Comparison of ENCODE assay signal across 29 cellular contexts in the genomic region with DNA sequence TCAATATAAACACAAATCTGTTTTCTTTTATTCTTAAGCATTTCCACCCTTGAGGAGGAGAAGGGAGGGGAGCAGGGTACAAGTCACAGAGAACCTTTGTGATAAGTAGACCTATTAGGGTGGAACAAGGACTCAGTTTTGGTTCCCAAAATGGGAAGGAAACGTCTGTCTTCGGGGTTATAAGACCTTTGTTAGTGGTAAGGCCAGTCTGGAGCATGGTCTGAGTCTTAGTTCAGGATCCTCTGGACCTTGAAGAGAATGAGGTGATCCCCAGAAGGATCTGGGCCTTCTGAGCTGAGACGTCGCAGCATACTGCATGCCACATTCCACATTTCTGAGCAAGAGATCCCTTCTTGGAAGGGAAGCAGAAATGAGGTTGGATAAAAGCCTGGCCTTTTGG. TPM values are rescaled to one million over a fixed set of nuclear protein-coding genes. Genes with fewer than 3 reads are reported as not detected.
DNase-seq lines count a peak whose midpoint lies in the region; ATAC-seq, FAIRE-seq and TF ChIP-seq lines count a peak whose summit lies in the region.
"Had no signal": no experiment of that assay in that cellular context is flagged by ENCODE, and none has a peak within 500 bp of the region (broad histone marks: within the 10 kb centered on the region; RNA-seq: fewer than 3 reads in every experiment).

No MANE protein-coding gene starts in this region.

- no peak overlapping the region for H3K9ac ChIP-seq in HepG2 (ENCODE audit: insufficient read depth, low read depth, low read length)
- H3K9ac ChIP-seq: parathyroid adenoma had no signal

- no peak for TF ChIP-seq RAD21 in HepG2 (CRISPR knock-in tag; IDR thresholded peaks at IDR 0.05)

- CTCF ChIA-PET in HepG2 (lab: Yijun Ruan, JAX; ENCODE audit: low intra/inter-chr PET ratio, low total read pairs): no interaction called here
- CTCF ChIA-PET in T-cell (lab: Charles Lee): interaction anchor here in 1 of 2 donors (0.6 to 1.2 kb wide), 2 partner anchors 55 to 152 kb away, joined by 4 to 9 read pairs; no protein-coding TSS in a partner anchor

- POLR2A ChIA-PET in HepG2 (lab: Yijun Ruan, JAX) (no interaction called here), T-cell (lab: Charles Lee) (no interaction called here)

- no peaks in the 10 kb centered on the region for H3K9me3 Mint-ChIP-seq in T-cell
- no peaks in the 10 kb centered on the region for H3K9me3 Mint-ChIP-seq in stimulated activated memory B cell treated with anti-CD40 and anti-IgM and Interleukin-4, amounts not matched to agents 10 μg/mL and 1 μg/mL and 100 μg/mL, for 72 hours
- H3K9me3 Mint-ChIP-seq: nephron had no signal

- TF ChIP-seq EP300 in HepG2 (IDR thresholded peaks at IDR 0.05; ENCODE audit: low read depth in 2 of 2, low read length in 2 of 2) (no peak), HepG2 (CRISPR knock-in tag; IDR thresholded peaks at IDR 0.05; ENCODE audit: borderline replicate concordance) (no peak)

- in situ Hi-C loops in HepG2 (cut with HindIII; ENCODE audit: extremely low pct_ligation_motif_present, low pct_unique_long_range_greater_than_20kb): loop anchor here (5.0 kb wide), 1 partner anchor 166 kb away; no protein-coding TSS in a partner anchor

- TF ChIP-seq POLR2A in HepG2 (IDR thresholded peaks at IDR 0.05; ENCODE audit: insufficient read depth in 1 of 2, low read depth in 2 of 2, low read length in 2 of 2): no peak
- no peak for TF ChIP-seq POLR2A in right lobe of liver (IDR thresholded peaks at IDR 0.05)

- H4K20me1 ChIP-seq in HepG2 (ENCODE audit: insufficient read depth, low read length): peaks cover 3% of the 10 kb centered on the region

- no peaks in the 10 kb centered on the region for H3K9me3 ChIP-seq in HepG2 (ENCODE audit: low read length)
- no peaks in the 10 kb centered on the region for H3K9me3 ChIP-seq in right lobe of liver
- no peaks in the 10 kb centered on the region for H3K9me3 ChIP-seq in effector memory CD4-positive, alpha-beta T cell (ENCODE audit: control insufficient read depth, low read length)
- H3K9me3 ChIP-seq: esophagus squamous epithelium, gastrocnemius medialis had no signal

- H3K27me3 Mint-ChIP-seq in T-cell: no peaks in the 10 kb centered on the region
- H3K27me3 Mint-ChIP-seq in stimulated activated memory B cell treated with anti-CD40 and anti-IgM and Interleukin-4, amounts not matched to agents 10 μg/mL and 1 μg/mL and 100 μg/mL, for 72 hours: no peaks in the 10 kb centered on the region

- intact Hi-C loops in HepG2 (cut with micrococcal nuclease; ENCODE audit: unreplicated experiment) (no loop called here), right lobe of liver (cut with DNase I) (loop anchor here in 1 of 2 donors (5.0 kb wide), 1 partner anchor 161 kb away; no protein-coding TSS in a partner anchor)

- DNase-seq in HepG2 (ENCODE audit: low spot score) (no peak), right lobe of liver (no peak), T-cell (no peak), NCI-H526 treated with DMSO at 0.1 percent for 48 hours (lab: John Stamatoyannopoulos, UW) (no peak)
- DNase-seq in effector memory CD4-positive, alpha-beta T cell: no peak
- DNase-seq: anterior cingulate cortex; cortex of kidney; DMS153; esophagus squamous epithelium; gastrocnemius medialis; hippocampal formation; MM.1S; NCI-H1417 treated with DMSO at 0.1 percent for 48 hours; NCI-H2107; NCI-H510A; NK-92 treated with Interleukin-12 subunit alpha and Interleukin-12 subunit beta, amount 100 ng/mL, for 24 hours; SHP77; stimulated activated CD4-positive, alpha-beta T cell treated with anti-CD3 and anti-CD28 coated beads, Interleukin-4, amount 100 ng/mL, for 24 hours; trophoblast cell had no signal

- no peak for FAIRE-seq in HepG2 (lab: Jason Lieb, UNC)
- FAIRE-seq: GM19239 had no signal

- H3K27ac ChIP-seq in HepG2 (ENCODE audit: extremely low read length, insufficient read depth, low read length) (no peak overlapping the region), right lobe of liver (no peak overlapping the region)
- peak overlapping the region; percentile 9 for H3K27ac ChIP-seq in effector memory CD4-positive, alpha-beta T cell (ENCODE audit: insufficient read depth, low read length, poor library complexity, severe bottlenecking)
- H3K27ac ChIP-seq: esophagus squamous epithelium, gastrocnemius medialis, parathyroid adenoma had no signal

- H3K4me3 Mint-ChIP-seq in T-cell: peak overlapping the region in 1 of 3 donors; percentile 46
- H3K4me3 Mint-ChIP-seq in stimulated activated memory B cell treated with anti-CD40 and anti-IgM and Interleukin-4, amounts not matched to agents 10 μg/mL and 1 μg/mL and 100 μg/mL, for 72 hours: no peak overlapping the region
- H3K4me3 Mint-ChIP-seq: nephron had no signal

- no peak overlapping the region for H3K4me2 ChIP-seq in HepG2 (ENCODE audit: low read depth, low read length)

- 96% methylated on average over 4 of the region's 4 CpGs for WGBS in HepG2 (ENCODE audit: low lambda C conversion rate)
- WGBS in right lobe of liver (ENCODE audit: insufficient coverage, low coverage, low lambda C conversion rate, missing lambda C conversion rate): 60% methylated on average over 2 of the region's 4 CpGs

- no peak for TF ChIP-seq CTCF in HepG2 (CRISPR knock-in tag; IDR thresholded peaks at IDR 0.05)
- no peak for TF ChIP-seq CTCF in right lobe of liver (IDR thresholded peaks at IDR 0.05)

- H3K36me3 Mint-ChIP-seq in T-cell: peaks cover 58% of the 10 kb centered on the region
- H3K36me3 Mint-ChIP-seq in stimulated activated memory B cell treated with anti-CD40 and anti-IgM and Interleukin-4, amounts not matched to agents 10 μg/mL and 1 μg/mL and 100 μg/mL, for 72 hours: peaks cover 60% of the 10 kb centered on the region

- H3K36me3 ChIP-seq in HepG2 (replicated peaks in 1 of 2; ENCODE audit: control insufficient read depth in 1 of 2, insufficient read depth in 2 of 2, low read length in 2 of 2) (peaks cover 30 to 72% of the 10 kb centered on the region in 2 experiments), right lobe of liver (peaks cover 5 to 65% (median 18%) of the 10 kb centered on the region in 4 donors)
- H3K36me3 ChIP-seq in effector memory CD4-positive, alpha-beta T cell (ENCODE audit: control insufficient read depth, insufficient read depth, low read length): peaks cover 57% of the 10 kb centered on the region

- H2AFZ ChIP-seq in HepG2 (ENCODE audit: low read length): no peak overlapping the region
- H2AFZ ChIP-seq: parathyroid adenoma had no signal

- no TSS peak for BruUV-seq in HepG2 (replicated peaks; lab: Mats Ljungman, UMichigan)

- H3K27me3 ChIP-seq in HepG2 (ENCODE audit: control insufficient read depth in 1 of 2, insufficient read depth in 2 of 2, low read length in 2 of 2) (no peaks in the 10 kb centered on the region), right lobe of liver (no peaks in the 10 kb centered on the region)
- no peaks in the 10 kb centered on the region for H3K27me3 ChIP-seq in effector memory CD4-positive, alpha-beta T cell (replicated peaks; ENCODE audit: control insufficient read depth, insufficient read depth, low read length, poor library complexity, severe bottlenecking)
- H3K27me3 ChIP-seq: esophagus squamous epithelium, gastrocnemius medialis had no signal

- ATAC-seq in HepG2: no peak
- no peak for ATAC-seq in right lobe of liver
- no peak for ATAC-seq in T-cell (replicated peaks in 1 of 4)
- peak; percentile 39 for ATAC-seq in stimulated activated memory B cell treated with anti-CD40 and anti-IgM and Interleukin-4, amounts not matched to agents 10 μg/mL and 1 μg/mL and 100 μg/mL, for 72 hours
- no peak for ATAC-seq in HG02798 (IDR thresholded peaks at IDR 0.05; ENCODE audit: poor library complexity, unreplicated experiment)
- no peak for ATAC-seq in GM21528 (IDR thresholded peaks at IDR 0.05; ENCODE audit: low FRiP score, unreplicated experiment)
- ATAC-seq: activated CD4-positive, CD25-positive, alpha-beta regulatory T cell treated with anti-CD3 and anti-CD28 coated beads, Interleukin-2, amount 50 U/mL, for 24 hours; gastrocnemius medialis; HCT116; left lobe of liver; right cardiac atrium had no signal

- H3K4me1 ChIP-seq in HepG2 (ENCODE audit: insufficient read depth, low read length) (peaks cover 14% of the 10 kb centered on the region), right lobe of liver (peaks cover 0 to 19% (median 9%) of the 10 kb centered on the region in 4 donors)
- H3K4me1 ChIP-seq in effector memory CD4-positive, alpha-beta T cell (ENCODE audit: control insufficient read depth, insufficient read depth, low read length, poor library complexity, severe bottlenecking): peaks cover 8% of the 10 kb centered on the region
- H3K4me1 ChIP-seq: esophagus squamous epithelium, gastrocnemius medialis had no signal

- no peak overlapping the region for H3K4me3 ChIP-seq in HepG2 (replicated peaks in 1 of 3; ENCODE audit: insufficient read depth in 1 of 3, low read depth in 2 of 3, low read length in 3 of 3)
- H3K4me3 ChIP-seq in right lobe of liver: no peak overlapping the region
- H3K4me3 ChIP-seq in effector memory CD4-positive, alpha-beta T cell (ENCODE audit: insufficient read depth, low read depth, low read length, poor library complexity, severe bottlenecking): no peak overlapping the region
- H3K4me3 ChIP-seq: esophagus squamous epithelium, gastrocnemius medialis had no signal

- no peaks in the 10 kb centered on the region for H3K79me2 ChIP-seq in HepG2 (ENCODE audit: insufficient read depth, low read length)

- peak overlapping the region; percentile 81 to 90 for H3K27ac Mint-ChIP-seq in T-cell
- peak overlapping the region; percentile 58 for H3K27ac Mint-ChIP-seq in stimulated activated memory B cell treated with anti-CD40 and anti-IgM and Interleukin-4, amounts not matched to agents 10 μg/mL and 1 μg/mL and 100 μg/mL, for 72 hours
- H3K27ac Mint-ChIP-seq: nephron had no signal

- H3K4me1 Mint-ChIP-seq in T-cell: peaks cover 32 to 37% (median 33%) of the 10 kb centered on the region in 3 donors
- H3K4me1 Mint-ChIP-seq in stimulated activated memory B cell treated with anti-CD40 and anti-IgM and Interleukin-4, amounts not matched to agents 10 μg/mL and 1 μg/mL and 100 μg/mL, for 72 hours: peaks cover 24% of the 10 kb centered on the region
- H3K4me1 Mint-ChIP-seq: nephron had no signal

RNA-seq across cellular contexts. Expression of a gene that starts 37.2 kb away (rescaled TPM):
- total RNA-seq in HepG2 (2016; rRNA removed; fragmentation: Illumina TruSeq; extraction: Trizol): 3.0 and 4.7 TPM in 2 replicates
- total RNA-seq in HepG2 (2016; cell fraction: cytosol; rRNA removed; fragmentation: Illumina TruSeq; extraction: Trizol; ENCODE audit: low read depth): 1.3 and 1.5 TPM in 2 replicates
- total RNA-seq in HepG2 (2016; cell fraction: insoluble cytoplasmic fraction; rRNA removed; fragmentation: Illumina TruSeq; extraction: Trizol): 4.3 and 5.0 TPM in 2 replicates
- total RNA-seq in HepG2 (2016; cell fraction: membrane; rRNA removed; fragmentation: Illumina TruSeq; extraction: Trizol): 3.5 and 4.3 TPM in 2 replicates
- total RNA-seq in HepG2 (2016; cell fraction: nucleus; rRNA removed; fragmentation: Illumina TruSeq; extraction: Trizol): 5.5 and 5.8 TPM in 2 replicates
- 49.5 and 58.8 TPM in 2 replicates for polyA plus RNA-seq in HepG2 (2011; rRNA removed)
- 41.5 and 43.5 TPM in 2 replicates for polyA plus RNA-seq in HepG2 (2011; cell fraction: cytosol; rRNA removed)
- polyA plus RNA-seq in HepG2 (2011; cell fraction: nucleus; rRNA removed): 45.2 and 57.4 TPM in 2 replicates
- 27.6 and 33.1 TPM in 2 replicates for polyA plus RNA-seq in HepG2 (2012)
- polyA plus RNA-seq in HepG2 (2016; cell fraction: cytosol; fragmentation: Illumina TruSeq; extraction: Trizol; ENCODE audit: low read depth): 1.3 and 1.9 TPM in 2 replicates
- 3.7 and 4.2 TPM in 2 replicates for polyA plus RNA-seq in HepG2 (2016; cell fraction: insoluble cytoplasmic fraction; fragmentation: Illumina TruSeq; extraction: Trizol; ENCODE audit: low read depth)
- polyA plus RNA-seq in HepG2 (2016; cell fraction: membrane; fragmentation: Illumina TruSeq; extraction: Trizol; ENCODE audit: low read depth): 3.9 and 4.0 TPM in 2 replicates
- polyA plus RNA-seq in HepG2 (2016; cell fraction: nucleus; fragmentation: Illumina TruSeq; extraction: Trizol; ENCODE audit: insufficient read depth, low read depth): 6.6 and 7.0 TPM in 2 replicates
- polyA minus RNA-seq in HepG2 (2011; rRNA and poly(A)+ RNA removed; ENCODE audit: low replicate concordance): 0.05 and 101 TPM in 2 replicates
- 23.1 and 27.3 TPM in 2 replicates for polyA minus RNA-seq in HepG2 (2011; cell fraction: cytosol; rRNA and poly(A)+ RNA removed)
- 39.9 and 40.4 TPM in 2 replicates for polyA minus RNA-seq in HepG2 (2011; cell fraction: nucleus; rRNA and poly(A)+ RNA removed)
- total RNA-seq in right lobe of liver: 10 to 100 TPM; 27.3 to 98.1 (median 53.2) TPM
- under 1 TPM in 4 of 5 donors, not detected in 1; 0.29 to 0.44 (median 0.38) TPM for total RNA-seq in T-cell

RNA-seq across cellular contexts. Expression of a gene that starts 45.3 kb away (rescaled TPM):
- total RNA-seq in HepG2 (2016; rRNA removed; fragmentation: Illumina TruSeq; extraction: Trizol) (37.1 and 50.3 TPM in 2 replicates), right lobe of liver (10 to 100 TPM; 12.4 to 19.6 (median 16.5) TPM), T-cell (100 to 1,000 TPM in 3 of 5 donors, 10 to 100 TPM in 2; 85.9 to 113 (median 100) TPM)
- 8.5 and 9.5 TPM in 2 replicates for total RNA-seq in HepG2 (2016; cell fraction: cytosol; rRNA removed; fragmentation: Illumina TruSeq; extraction: Trizol; ENCODE audit: low read depth)
- 38.6 and 50.3 TPM in 2 replicates for total RNA-seq in HepG2 (2016; cell fraction: insoluble cytoplasmic fraction; rRNA removed; fragmentation: Illumina TruSeq; extraction: Trizol)
- total RNA-seq in HepG2 (2016; cell fraction: membrane; rRNA removed; fragmentation: Illumina TruSeq; extraction: Trizol): 21.9 and 23.8 TPM in 2 replicates
- total RNA-seq in HepG2 (2016; cell fraction: nucleus; rRNA removed; fragmentation: Illumina TruSeq; extraction: Trizol): 27.1 and 28.0 TPM in 2 replicates
- 63.8 and 74.9 TPM in 2 replicates for polyA plus RNA-seq in HepG2 (2011; rRNA removed)
- 63.2 and 67.0 TPM in 2 replicates for polyA plus RNA-seq in HepG2 (2011; cell fraction: cytosol; rRNA removed)
- polyA plus RNA-seq in HepG2 (2011; cell fraction: nucleus; rRNA removed): 46.3 and 57.5 TPM in 2 replicates
- polyA plus RNA-seq in HepG2 (2012): 54.8 and 56.2 TPM in 2 replicates
- polyA plus RNA-seq in HepG2 (2016; cell fraction: cytosol; fragmentation: Illumina TruSeq; extraction: Trizol; ENCODE audit: low read depth): 4.1 and 5.1 TPM in 2 replicates
- polyA plus RNA-seq in HepG2 (2016; cell fraction: insoluble cytoplasmic fraction; fragmentation: Illumina TruSeq; extraction: Trizol; ENCODE audit: low read depth): 41.9 and 42.7 TPM in 2 replicates
- polyA plus RNA-seq in HepG2 (2016; cell fraction: membrane; fragmentation: Illumina TruSeq; extraction: Trizol; ENCODE audit: low read depth): 12.2 and 12.5 TPM in 2 replicates
- polyA plus RNA-seq in HepG2 (2016; cell fraction: nucleus; fragmentation: Illumina TruSeq; extraction: Trizol; ENCODE audit: insufficient read depth, low read depth): 48.0 and 49.6 TPM in 2 replicates
- 31.6 and 52.4 TPM in 2 replicates for polyA minus RNA-seq in HepG2 (2011; rRNA and poly(A)+ RNA removed; ENCODE audit: low replicate concordance)
- 51.4 and 54.3 TPM in 2 replicates for polyA minus RNA-seq in HepG2 (2011; cell fraction: cytosol; rRNA and poly(A)+ RNA removed)
- 35.0 and 39.0 TPM in 2 replicates for polyA minus RNA-seq in HepG2 (2011; cell fraction: nucleus; rRNA and poly(A)+ RNA removed)

RNA-seq across cellular contexts. Expression of a gene that starts 58.0 kb away (rescaled TPM):
- total RNA-seq in HepG2 (2016; rRNA removed; fragmentation: Illumina TruSeq; extraction: Trizol): 61.4 and 68.5 TPM in 2 replicates
- 8.7 and 8.9 TPM in 2 replicates for total RNA-seq in HepG2 (2016; cell fraction: cytosol; rRNA removed; fragmentation: Illumina TruSeq; extraction: Trizol; ENCODE audit: low read depth)
- 57.6 and 62.0 TPM in 2 replicates for total RNA-seq in HepG2 (2016; cell fraction: insoluble cytoplasmic fraction; rRNA removed; fragmentation: Illumina TruSeq; extraction: Trizol)
- total RNA-seq in HepG2 (2016; cell fraction: membrane; rRNA removed; fragmentation: Illumina TruSeq; extraction: Trizol): 36.8 and 41.2 TPM in 2 replicates
- 72.6 and 80.1 TPM in 2 replicates for total RNA-seq in HepG2 (2016; cell fraction: nucleus; rRNA removed; fragmentation: Illumina TruSeq; extraction: Trizol)
- polyA plus RNA-seq in HepG2 (2011; rRNA removed): 45.2 and 52.0 TPM in 2 replicates
- polyA plus RNA-seq in HepG2 (2011; cell fraction: cytosol; rRNA removed): 29.4 and 31.7 TPM in 2 replicates
- polyA plus RNA-seq in HepG2 (2011; cell fraction: nucleus; rRNA removed): 74.2 and 76.9 TPM in 2 replicates
- 59.4 and 62.0 TPM in 2 replicates for polyA plus RNA-seq in HepG2 (2012)
- polyA plus RNA-seq in HepG2 (2016; cell fraction: cytosol; fragmentation: Illumina TruSeq; extraction: Trizol; ENCODE audit: low read depth): 4.0 and 4.5 TPM in 2 replicates
- 69.6 and 92.6 TPM in 2 replicates for polyA plus RNA-seq in HepG2 (2016; cell fraction: insoluble cytoplasmic fraction; fragmentation: Illumina TruSeq; extraction: Trizol; ENCODE audit: low read depth)
- 15.3 and 19.6 TPM in 2 replicates for polyA plus RNA-seq in HepG2 (2016; cell fraction: membrane; fragmentation: Illumina TruSeq; extraction: Trizol; ENCODE audit: low read depth)
- polyA plus RNA-seq in HepG2 (2016; cell fraction: nucleus; fragmentation: Illumina TruSeq; extraction: Trizol; ENCODE audit: insufficient read depth, low read depth): 143 and 158 TPM in 2 replicates
- polyA minus RNA-seq in HepG2 (2011; rRNA and poly(A)+ RNA removed; ENCODE audit: low replicate concordance): 72.7 and 144 TPM in 2 replicates
- polyA minus RNA-seq in HepG2 (2011; cell fraction: cytosol; rRNA and poly(A)+ RNA removed): 40.8 and 53.5 TPM in 2 replicates
- 66.0 and 100 TPM in 2 replicates for polyA minus RNA-seq in HepG2 (2011; cell fraction: nucleus; rRNA and poly(A)+ RNA removed)
- 10 to 100 TPM; 58.2 to 85.7 (median 73.0) TPM for total RNA-seq in right lobe of liver
- 100 to 1,000 TPM; 137 to 201 (median 182) TPM for total RNA-seq in T-cell
